ENCODE assay signal across 1 cellular context in the genomic region with DNA sequence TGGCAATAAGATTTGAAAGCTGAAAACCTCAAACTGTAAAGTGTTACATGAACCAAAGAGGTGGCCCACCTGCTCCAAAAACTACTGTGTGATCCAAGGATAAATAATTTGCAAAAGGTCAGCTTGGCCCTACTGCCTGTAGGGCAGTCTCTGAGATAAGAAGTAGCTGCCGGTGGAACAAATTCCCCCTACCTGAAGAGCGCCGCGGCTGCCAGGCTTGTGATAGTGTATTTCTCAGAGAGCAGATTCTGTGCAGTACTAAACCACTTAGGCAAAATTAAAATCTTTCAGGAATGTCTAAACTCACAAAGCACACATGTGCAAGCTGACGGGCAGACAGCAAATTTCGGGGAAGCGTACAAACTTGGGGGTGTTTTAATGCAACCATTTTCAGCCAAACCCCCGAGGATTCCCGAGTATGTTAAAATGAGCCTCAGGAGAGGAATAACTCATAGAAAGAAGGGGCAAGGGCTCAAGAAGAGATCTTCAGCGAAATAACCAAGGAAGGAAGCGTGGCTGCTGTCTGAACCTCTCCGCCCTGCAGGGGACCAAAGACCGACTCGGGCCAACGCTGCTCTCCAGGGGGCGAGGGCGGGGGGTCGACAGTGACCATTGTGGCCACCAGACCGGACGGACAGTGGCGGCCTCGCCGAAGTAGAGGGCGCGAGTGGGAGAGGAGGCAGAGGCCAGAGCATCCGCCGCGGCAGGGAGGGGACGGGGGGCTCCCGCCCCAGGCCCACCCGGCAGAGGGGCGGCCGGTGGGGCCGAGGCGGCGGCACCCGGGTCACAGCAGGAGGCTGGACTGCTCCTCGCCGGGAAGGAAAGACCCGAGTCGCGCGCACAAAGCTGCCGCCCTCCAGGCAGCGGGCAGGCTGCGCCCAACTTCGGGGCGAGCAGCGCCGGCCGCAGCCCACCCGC.
A peak's percentile ranks its signal among the peaks of the same experiment; 100 is the strongest.
TF ChIP-seq lines count a peak whose summit lies in the region.

No MANE protein-coding gene starts in this region.

TF ChIP-seq in HCT116, 20 proteins besides CTCF, POLR2A, EP300 and RAD21:
- peak; percentile 22; the same call in 1 of the 2 replicates for TF ChIP-seq ZFX (IDR thresholded peaks at IDR 0.05)
- no peak for TF ChIP-seq POLR2AphosphoS5 (IDR thresholded peaks at IDR 0.05; ENCODE audit: low read depth, low read length)
- TF ChIP-seq, protein P1, sequence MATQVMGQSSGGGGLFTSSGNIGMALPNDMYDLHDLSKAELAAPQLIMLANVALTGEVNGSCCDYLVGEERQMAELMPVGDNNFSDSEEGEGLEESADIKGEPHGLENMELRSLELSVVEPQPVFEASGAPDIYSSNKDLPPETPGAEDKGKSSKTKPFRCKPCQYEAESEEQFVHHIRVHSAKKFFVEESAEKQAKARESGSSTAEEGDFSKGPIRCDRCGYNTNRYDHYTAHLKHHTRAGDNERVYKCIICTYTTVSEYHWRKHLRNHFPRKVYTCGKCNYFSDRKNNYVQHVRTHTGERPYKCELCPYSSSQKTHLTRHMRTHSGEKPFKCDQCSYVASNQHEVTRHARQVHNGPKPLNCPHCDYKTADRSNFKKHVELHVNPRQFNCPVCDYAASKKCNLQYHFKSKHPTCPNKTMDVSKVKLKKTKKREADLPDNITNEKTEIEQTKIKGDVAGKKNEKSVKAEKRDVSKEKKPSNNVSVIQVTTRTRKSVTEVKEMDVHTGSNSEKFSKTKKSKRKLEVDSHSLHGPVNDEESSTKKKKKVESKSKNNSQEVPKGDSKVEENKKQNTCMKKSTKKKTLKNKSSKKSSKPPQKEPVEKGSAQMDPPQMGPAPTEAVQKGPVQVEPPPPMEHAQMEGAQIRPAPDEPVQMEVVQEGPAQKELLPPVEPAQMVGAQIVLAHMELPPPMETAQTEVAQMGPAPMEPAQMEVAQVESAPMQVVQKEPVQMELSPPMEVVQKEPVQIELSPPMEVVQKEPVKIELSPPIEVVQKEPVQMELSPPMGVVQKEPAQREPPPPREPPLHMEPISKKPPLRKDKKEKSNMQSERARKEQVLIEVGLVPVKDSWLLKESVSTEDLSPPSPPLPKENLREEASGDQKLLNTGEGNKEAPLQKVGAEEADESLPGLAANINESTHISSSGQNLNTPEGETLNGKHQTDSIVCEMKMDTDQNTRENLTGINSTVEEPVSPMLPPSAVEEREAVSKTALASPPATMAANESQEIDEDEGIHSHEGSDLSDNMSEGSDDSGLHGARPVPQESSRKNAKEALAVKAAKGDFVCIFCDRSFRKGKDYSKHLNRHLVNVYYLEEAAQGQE (IDR thresholded peaks at IDR 0.05; ENCODE audit: low read depth), result no peak
- TF ChIP-seq SIN3A (IDR thresholded peaks at IDR 0.05; ENCODE audit: low read depth), result no peak
- no peak for TF ChIP-seq JUND (IDR thresholded peaks at IDR 0.05)
- TF ChIP-seq CBX3 (IDR thresholded peaks at IDR 0.05; ENCODE audit: low read depth), result no peak
- TF ChIP-seq FOSL1 (IDR thresholded peaks at IDR 0.05; ENCODE audit: low read depth), result no peak
